Comparison of ENCODE assay signal across 1 cellular context in the genomic region with DNA sequence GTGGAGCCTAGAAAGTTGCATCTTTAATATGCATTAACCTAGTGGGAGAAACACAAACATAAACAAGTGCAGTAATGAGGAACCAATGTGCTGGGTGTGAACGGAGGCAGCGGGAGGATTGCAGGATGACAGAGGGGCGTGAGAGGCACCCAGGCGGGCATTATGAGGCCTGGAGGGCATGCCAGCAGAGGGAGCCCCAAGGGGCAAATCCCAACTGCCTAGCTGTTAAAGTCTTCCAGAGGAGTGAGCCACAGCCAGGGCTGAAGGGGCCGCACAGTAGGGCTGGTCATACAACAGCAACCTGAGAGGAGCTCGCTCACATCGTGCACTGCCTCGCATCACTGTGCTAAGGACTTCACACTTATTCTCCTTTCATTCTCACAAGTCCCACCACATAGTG.
A peak's percentile ranks its signal among the peaks of the same experiment; 100 is the strongest.
TF ChIP-seq lines count a peak whose summit lies in the region.

No MANE protein-coding gene starts in this region.

TF ChIP-seq in K562, 482 proteins besides CTCF, POLR2A, EP300 and RAD21:
- peak; percentile 92 for TF ChIP-seq ZKSCAN1 (IDR thresholded peaks at IDR 0.05; ENCODE audit: low read depth, low read length)
- TF ChIP-seq RAD51 (IDR thresholded peaks at IDR 0.05; ENCODE audit: borderline replicate concordance, low read depth), result no peak
